ENCODE assay signal across 17 cellular contexts in the genomic region with DNA sequence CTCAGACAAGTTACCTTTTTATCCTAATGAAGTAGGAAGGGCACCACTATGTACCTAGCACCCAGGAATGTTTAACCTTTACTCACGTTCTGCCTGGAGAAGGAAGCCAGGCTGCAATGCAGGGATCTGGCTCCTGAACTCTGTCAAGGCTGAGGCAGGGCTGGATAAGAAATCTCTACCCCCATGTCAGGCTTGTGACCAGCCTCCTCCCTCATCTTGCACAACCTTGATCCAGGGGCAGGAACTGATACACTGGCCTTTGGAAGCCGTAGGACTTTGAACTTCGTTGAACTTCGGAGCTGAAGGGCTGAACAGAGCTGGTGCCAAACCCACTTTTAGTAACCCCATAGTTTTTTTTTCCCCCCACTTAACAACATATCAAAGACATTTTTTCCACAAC. TPM values are rescaled to one million over a fixed set of nuclear protein-coding genes. Genes with fewer than 3 reads are reported as not detected.
DNase-seq lines count a peak whose midpoint lies in the region; ATAC-seq and TF ChIP-seq lines count a peak whose summit lies in the region.
"Had no signal": no experiment of that assay in that cellular context is flagged by ENCODE, and none has a peak within 500 bp of the region (broad histone marks: within the 10 kb centered on the region; RNA-seq: fewer than 3 reads in every experiment).

No MANE protein-coding gene starts in this region.

- H3K9me3 Mint-ChIP-seq in type B pancreatic cell (no peaks in the 10 kb centered on the region), Calu3 (ENCODE audit: low read depth, unreplicated experiment) (no peaks in the 10 kb centered on the region)

- H3K27me3 ChIP-seq in body of pancreas (no peaks in the 10 kb centered on the region), lung (ENCODE audit: control insufficient read depth, insufficient read depth) (no peaks in the 10 kb centered on the region), SJCRH30 (no peaks in the 10 kb centered on the region; the same call in 1 of the 2 replicates)

- no peaks in the 10 kb centered on the region for H3K9me2 ChIP-seq in OCI-LY7 (ENCODE audit: insufficient read depth, low read length)

- H3K36me3 Mint-ChIP-seq in type B pancreatic cell (no peaks in the 10 kb centered on the region), Calu3 (ENCODE audit: insufficient read depth, unreplicated experiment) (no peaks in the 10 kb centered on the region)

- H4K20me1 ChIP-seq in OCI-LY7 (ENCODE audit: insufficient read depth, low read length) = no peaks in the 10 kb centered on the region

- no peak overlapping the region for H2AFZ ChIP-seq in OCI-LY7 (ENCODE audit: low read length)

- H3K79me2 ChIP-seq in OCI-LY7 (ENCODE audit: insufficient read depth, low read depth, low read length) = no peaks in the 10 kb centered on the region

- H3K4me3 Mint-ChIP-seq in type B pancreatic cell (no peak overlapping the region), Calu3 (ENCODE audit: low read depth, unreplicated experiment) (no peak overlapping the region)

- ATAC-seq in left ventricle myocardium superior (peak; percentile 55), body of pancreas (peak; percentile 73), lung (ENCODE audit: insufficient read depth, low FRiP score) (peak; percentile 52)

- CTCF ChIA-PET in Calu3 (lab: Charles Lee) (interaction anchor here (0.7 kb wide), 1 partner anchor 1759 kb away, joined by 6 read pairs; no protein-coding TSS in a partner anchor), OCI-LY7 (lab: Charles Lee; ENCODE audit: unreplicated experiment) (no interaction called here)

- intact Hi-C loops in left ventricle myocardium superior (cut with micrococcal nuclease) (no loop called here), cardiac septum (cut with DNase I) (no loop called here), body of pancreas (cut with DNase I) (no loop called here), Calu3 (cut with micrococcal nuclease; ENCODE audit: unreplicated experiment) (no loop called here), OCI-LY7 (cut with micrococcal nuclease; ENCODE audit: unreplicated experiment) (no loop called here)

- H3K4me1 Mint-ChIP-seq in type B pancreatic cell (ENCODE audit: unreplicated experiment) (no peaks in the 10 kb centered on the region), Calu3 (ENCODE audit: low read depth, unreplicated experiment) (peaks cover 32% of the 10 kb centered on the region)

- BruUV-seq in Calu3 (replicated peaks; lab: Mats Ljungman, UMichigan) (no TSS peak), OCI-LY7 (replicated peaks; lab: Mats Ljungman, UMichigan) (no TSS peak)

- H3K4me3 ChIP-seq in body of pancreas (no peak overlapping the region), lung (no peak overlapping the region), SJCRH30 (no peak overlapping the region), OCI-LY7 (ENCODE audit: low read depth, low read length, poor library complexity, severe bottlenecking) (no peak overlapping the region)
- H3K4me3 ChIP-seq: prostate gland had no signal

- H3K27ac Mint-ChIP-seq in type B pancreatic cell (peak overlapping the region; percentile 54), Calu3 (ENCODE audit: unreplicated experiment) (no peak overlapping the region)

- H3K4me2 ChIP-seq in OCI-LY7 (ENCODE audit: low read length) = no peak overlapping the region

- TF ChIP-seq POLR2A in body of pancreas (IDR thresholded peaks at IDR 0.05) = no peak

- TF ChIP-seq CTCF in body of pancreas (IDR thresholded peaks at IDR 0.05) (no peak), lung (IDR thresholded peaks at IDR 0.05; ENCODE audit: control extremely low read depth, extremely low read depth) (no peak), type B pancreatic cell (conservative IDR thresholded peaks at IDR 0.05) (no peak), Calu3 (IDR thresholded peaks at IDR 0.05; ENCODE audit: unreplicated experiment) (no peak), OCI-LY7 (conservative IDR thresholded peaks at IDR 0.05; ENCODE audit: low read length) (no peak)

- H3K9me3 ChIP-seq in body of pancreas (no peaks in the 10 kb centered on the region), lung (ENCODE audit: control insufficient read depth in 2 of 2, insufficient read depth in 1 of 2, low read length in 1 of 2) (no peaks in the 10 kb centered on the region), SJCRH30 (replicated peaks) (no peaks in the 10 kb centered on the region), OCI-LY7 (ENCODE audit: low read length) (no peaks in the 10 kb centered on the region)
- H3K9me3 ChIP-seq: prostate gland had no signal

- H3K27me3 Mint-ChIP-seq in type B pancreatic cell (peaks cover 49% of the 10 kb centered on the region), Calu3 (ENCODE audit: unreplicated experiment) (no peaks in the 10 kb centered on the region)

- H3K27ac ChIP-seq in body of pancreas (peak overlapping the region in 3 of 4 donors; percentile 5 to 71 (median 10)), lung (ENCODE audit: low read depth in 1 of 2, low read length in 1 of 2) (peak overlapping the region in 1 of 2 donors; percentile 39), SJCRH30 (no peak overlapping the region), OCI-LY7 (ENCODE audit: low read depth, low read length, poor library complexity, severe bottlenecking) (no peak overlapping the region)
- H3K27ac ChIP-seq: prostate gland had no signal

- DNase-seq in left ventricle myocardium superior = no peak
- DNase-seq in cardiac septum (ENCODE audit: low spot score) = no peak
- DNase-seq in body of pancreas = peak; percentile 30 to 67 (median 55)
- DNase-seq in lung (ENCODE audit: low spot score) = peak; percentile 32
- DNase-seq in type B pancreatic cell (ENCODE audit: extremely low spot score, unreplicated experiment) = no peak
- no peak for DNase-seq in SJCRH30
- no peak for DNase-seq in Calu3
- DNase-seq in OCI-LY7 (ENCODE audit: low spot score) = no peak
- DNase-seq: activated CD4-positive, alpha-beta T cell treated with anti-CD3 and anti-CD28 coated beads for 1 hour; activated CD8-positive, alpha-beta memory T cell treated with anti-CD3 and anti-CD28 coated beads, Interleukin-2, amount 50 U/mL, for 48 hours; activated naive CD4-positive, alpha-beta T cell treated with anti-CD3 and anti-CD28 coated beads, Interleukin-2, amount 50 U/mL, for 16 hours; foreskin fibroblast; GF-D8; NCI-H1694 treated with DMSO at 0.1 percent for 48 hours; NCI-H526; T-helper 1 cell had no signal

- POLR2A ChIA-PET in OCI-LY7 (lab: Charles Lee) = interaction anchor here (0.6 to 2.0 kb wide), 4 partner anchors 8 to 341 kb away, joined by 3 to 10 read pairs (median 6); a partner anchor contains a TSS

- WGBS in body of pancreas, 2 donors = 15 to 26% methylated on average over 4 of the region's 4 CpGs
- 32 to 45% methylated on average over 4 of the region's 4 CpGs for WGBS in lung, 2 donors

- H3K4me1 ChIP-seq in body of pancreas (peaks cover 9% of the 10 kb centered on the region), lung (ENCODE audit: control insufficient read depth in 2 of 2, insufficient read depth in 2 of 2, low read length in 2 of 2) (peaks cover 0 to 6% of the 10 kb centered on the region in 2 donors), SJCRH30 (peaks cover 24% of the 10 kb centered on the region), OCI-LY7 (ENCODE audit: insufficient read depth, low read length, poor library complexity, severe bottlenecking) (peaks cover 25% of the 10 kb centered on the region)
- H3K4me1 ChIP-seq: prostate gland had no signal

- no peaks in the 10 kb centered on the region for H3K36me3 ChIP-seq in body of pancreas (replicated peaks in 1 of 2; ENCODE audit: insufficient read depth in 1 of 2, low read depth in 2 of 2)
- H3K36me3 ChIP-seq in lung (ENCODE audit: control insufficient read depth in 2 of 2, insufficient read depth in 2 of 2, low read length in 2 of 2) = no peaks in the 10 kb centered on the region
- H3K36me3 ChIP-seq in SJCRH30 = no peaks in the 10 kb centered on the region
- H3K36me3 ChIP-seq in OCI-LY7 (ENCODE audit: insufficient read depth, low read length) = no peaks in the 10 kb centered on the region
- H3K36me3 ChIP-seq: prostate gland had no signal

RNA-seq across cellular contexts. Expression of a gene that starts 8.0 kb away (rescaled TPM):
- 43.2 TPM for total RNA-seq in left ventricle myocardium superior
- 47.3 TPM for total RNA-seq in cardiac septum
- 10 to 100 TPM; 77.8 to 90.5 TPM for total RNA-seq in body of pancreas
- 100 to 1,000 TPM in 1 of 2 donors, 10 to 100 TPM in 1; 92.6 to 214 TPM for total RNA-seq in lung
- polyA plus RNA-seq in lung = 100 to 1,000 TPM; 208 to 212 TPM
- total RNA-seq in type B pancreatic cell (ENCODE audit: low replicate concordance) = 179 and 185 TPM in 2 replicates
- total RNA-seq in SJCRH30 (2014; rRNA removed; shearing (Covaris generic)) = 60.6 and 64.6 TPM in 2 replicates
- 111 and 119 TPM in 2 replicates for total RNA-seq in Calu3 (2022)
- 110 and 142 TPM in 2 replicates for total RNA-seq in OCI-LY7 (2014; rRNA removed; shearing (Covaris generic))
- total RNA-seq in OCI-LY7 (2022) = 141 and 152 TPM in 2 replicates

RNA-seq across cellular contexts. Expression of a gene that starts 20.9 kb away (rescaled TPM):
- total RNA-seq in left ventricle myocardium superior (311 TPM), cardiac septum (267 TPM), body of pancreas (100 to 1,000 TPM in 1 of 2 donors, 10 to 100 TPM in 1; 64.6 to 103 TPM), lung (100 to 1,000 TPM; 208 to 443 TPM), type B pancreatic cell (ENCODE audit: low replicate concordance) (255 and 335 TPM in 2 replicates), Calu3 (2022) (686 and 744 TPM in 2 replicates), OCI-LY7 (2022) (851 and 938 TPM in 2 replicates)
- 100 to 1,000 TPM; 649 to 926 TPM for polyA plus RNA-seq in lung
- 821 and 837 TPM in 2 replicates for total RNA-seq in SJCRH30 (2014; rRNA removed; shearing (Covaris generic))
- 725 and 814 TPM in 2 replicates for total RNA-seq in OCI-LY7 (2014; rRNA removed; shearing (Covaris generic))

RNA-seq across cellular contexts. Expression of a gene that starts 41.2 kb away (rescaled TPM):
- total RNA-seq in left ventricle myocardium superior (29.5 TPM), cardiac septum (30.1 TPM), body of pancreas (10 to 100 TPM; 31.0 to 39.2 TPM), lung (10 to 100 TPM; 56.8 to 90.9 TPM), type B pancreatic cell (ENCODE audit: low replicate concordance) (104 and 269 TPM in 2 replicates), Calu3 (2022) (171 and 185 TPM in 2 replicates), OCI-LY7 (2022) (373 and 394 TPM in 2 replicates)
- polyA plus RNA-seq in lung = 100 to 1,000 TPM in 1 of 2 donors, 10 to 100 TPM in 1; 87.8 to 110 TPM
- total RNA-seq in SJCRH30 (2014; rRNA removed; shearing (Covaris generic)) = 365 and 437 TPM in 2 replicates
- 210 and 267 TPM in 2 replicates for total RNA-seq in OCI-LY7 (2014; rRNA removed; shearing (Covaris generic))

RNA-seq across cellular contexts. Expression of a gene that starts 42.5 kb away (rescaled TPM):
- total RNA-seq in left ventricle myocardium superior = 24.7 TPM
- 8.7 TPM for total RNA-seq in cardiac septum
- 10 to 100 TPM in 1 of 2 donors, 1 to 10 TPM in 1; 2.3 to 18.1 TPM for total RNA-seq in body of pancreas
- 1 to 10 TPM; 1.6 to 4.2 TPM for total RNA-seq in lung
- 1 to 10 TPM; 1.8 to 2.4 TPM for polyA plus RNA-seq in lung
- 8.0 and 12.7 TPM in 2 replicates for total RNA-seq in type B pancreatic cell (ENCODE audit: low replicate concordance)
- 9.9 and 10.9 TPM in 2 replicates for total RNA-seq in SJCRH30 (2014; rRNA removed; shearing (Covaris generic))
- 13.6 and 15.5 TPM in 2 replicates for total RNA-seq in Calu3 (2022)
- 7.6 and 8.1 TPM in 2 replicates for total RNA-seq in OCI-LY7 (2014; rRNA removed; shearing (Covaris generic))
- total RNA-seq in OCI-LY7 (2022) = 13.3 and 15.9 TPM in 2 replicates

RNA-seq across cellular contexts. Expression of a gene that starts 42.7 kb away (rescaled TPM):
- total RNA-seq in left ventricle myocardium superior = 0.30 TPM
- 0.38 TPM for total RNA-seq in cardiac septum
- total RNA-seq in body of pancreas = under 1 TPM; 0.66 to 0.78 TPM
- total RNA-seq in lung = 1 to 10 TPM in 1 of 2 donors, under 1 TPM in 1; 0.77 to 2.2 TPM
- polyA plus RNA-seq in lung = 1 to 10 TPM; 2.0 to 2.2 TPM
- total RNA-seq in type B pancreatic cell (ENCODE audit: low replicate concordance) = 1.0 and 2.0 TPM in 2 replicates
- total RNA-seq in SJCRH30 (2014; rRNA removed; shearing (Covaris generic)) = 1.8 and 2.3 TPM in 2 replicates
- 4.9 and 6.0 TPM in 2 replicates for total RNA-seq in Calu3 (2022)
- total RNA-seq in OCI-LY7 (2014; rRNA removed; shearing (Covaris generic)) = 2.9 and 7.4 TPM in 2 replicates
- 17.2 and 21.1 TPM in 2 replicates for total RNA-seq in OCI-LY7 (2022)

Comparison
In these comparisons a context has a peak if more than half of its experiments do, and no peak if none do; other contexts are left out.
1. DNase-seq: peak in body of pancreas (4 of 4) and lung (single experiment); none in left ventricle myocardium superior (single experiment), cardiac septum (single experiment), type B pancreatic cell (single experiment), SJCRH30 (0 of 2), Calu3 (single experiment) and OCI-LY7 (single experiment).
2. H3K27ac ChIP-seq: peak in body of pancreas (3 of 4); none in SJCRH30 (single experiment) and OCI-LY7 (single experiment).
3. Peak in every context shown above with its lines, with median percentiles within 50 percentile points of each other: ATAC-seq.